Comparison of ENCODE assay signal across 9 cellular contexts in the genomic region with DNA sequence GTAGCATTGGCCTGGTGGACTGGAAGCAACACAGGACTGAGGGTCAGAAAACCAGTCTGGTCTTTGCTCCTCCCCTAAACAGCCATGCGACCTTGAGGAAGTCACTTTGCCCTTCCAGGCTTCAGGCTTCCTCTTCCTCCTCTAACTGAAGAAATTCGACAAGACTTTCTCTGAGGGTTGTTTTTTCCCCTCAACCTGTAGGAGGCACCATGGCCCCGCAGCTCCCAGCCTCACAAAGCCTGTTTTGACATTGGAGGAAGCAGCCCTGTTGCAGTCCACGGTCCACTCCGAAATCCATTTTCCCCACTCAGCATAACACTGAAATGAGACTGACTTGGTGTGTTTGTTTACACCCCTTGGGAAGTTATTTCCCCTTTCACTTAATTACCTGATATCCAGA.
DNase-seq lines count a peak whose midpoint lies in the region; ATAC-seq and TF ChIP-seq lines count a peak whose summit lies in the region.
"Had no signal": no experiment of that assay in that cellular context is flagged by ENCODE, and none has a peak within 500 bp of the region (broad histone marks: within the 10 kb centered on the region; RNA-seq: fewer than 3 reads in every experiment).

No MANE protein-coding gene starts in this region.

- no peak overlapping the region for H3K4me3 ChIP-seq in NB4 (ENCODE audit: low read depth, low read length)
- no peak overlapping the region for H3K4me3 ChIP-seq in fibroblast of mammary gland (ENCODE audit: control insufficient read depth, low read depth, low read length)
- no peak overlapping the region for H3K4me3 ChIP-seq in parathyroid adenoma (ENCODE audit: low read depth, low read length)

- no peaks in the 10 kb centered on the region for H3K79me2 ChIP-seq in parathyroid adenoma

- TF ChIP-seq CTCF in NB4 (IDR thresholded peaks at IDR 0.05; ENCODE audit: low read depth, low read length) (peak; percentile 44), fibroblast of mammary gland (conservative IDR thresholded peaks at IDR 0.05; ENCODE audit: control insufficient read depth, insufficient read depth, low read depth, low read length) (peak; percentile 10), parathyroid adenoma (IDR thresholded peaks at IDR 0.05) (peak; percentile 34)

- no peak overlapping the region for H2AFZ ChIP-seq in parathyroid adenoma

- no peak overlapping the region for H3K9ac ChIP-seq in parathyroid adenoma

- peak; percentile 20 for DNase-seq in GM03348 (ENCODE audit: low spot score)
- DNase-seq in NB4 (ENCODE audit: low read depth), result peak; percentile 55
- DNase-seq in fibroblast of mammary gland (ENCODE audit: low read depth), result no peak
- DNase-seq in activated naive CD4-positive, alpha-beta T cell treated with Interleukin-2 at 50 U/mL for 16 hours, result no peak
- no peak for DNase-seq in NK-92 treated with Interleukin-12 subunit alpha and Interleukin-12 subunit beta, amount 100 ng/mL, for 24 hours (lab: John Stamatoyannopoulos, UW)
- DNase-seq: NCI-H2171 had no signal

- H3K9me3 ChIP-seq in parathyroid adenoma (ENCODE audit: control insufficient read depth, low read length), result no peaks in the 10 kb centered on the region

- ATAC-seq in HG02970 (IDR thresholded peaks at IDR 0.05; ENCODE audit: low FRiP score, unreplicated experiment) (no peak), HG02884 (IDR thresholded peaks at IDR 0.05; ENCODE audit: unreplicated experiment) (no peak)

- H3K27me3 ChIP-seq in parathyroid adenoma (ENCODE audit: control insufficient read depth, insufficient read depth, low read length), result no peaks in the 10 kb centered on the region

- H3K36me3 ChIP-seq in parathyroid adenoma (ENCODE audit: control insufficient read depth, insufficient read depth, low read length), result no peaks in the 10 kb centered on the region

- no peak for TF ChIP-seq POLR2A in NB4 (IDR thresholded peaks at IDR 0.05; ENCODE audit: extremely low read depth, insufficient read length)

- peaks cover 2% of the 10 kb centered on the region for H3K4me1 ChIP-seq in parathyroid adenoma

- H3K27ac ChIP-seq in parathyroid adenoma, result no peak overlapping the region

- H3K4me2 ChIP-seq in parathyroid adenoma (ENCODE audit: low read length), result no peak overlapping the region

Comparison
In these comparisons a context has a peak if more than half of its experiments do, and no peak if none do; other contexts are left out.
1. DNase-seq: peak in GM03348 (single experiment) and NB4 (single experiment); none in fibroblast of mammary gland (single experiment), activated naive CD4-positive, alpha-beta T cell treated with Interleukin-2 at 50 U/mL for 16 hours (single experiment) and NK-92 treated with Interleukin-12 subunit alpha and Interleukin-12 subunit beta, amount 100 ng/mL, for 24 hours (single experiment).
2. Peak in every context shown above with its lines, with median percentiles within 50 percentile points of each other: CTCF ChIP-seq.